In the genomic region with DNA sequence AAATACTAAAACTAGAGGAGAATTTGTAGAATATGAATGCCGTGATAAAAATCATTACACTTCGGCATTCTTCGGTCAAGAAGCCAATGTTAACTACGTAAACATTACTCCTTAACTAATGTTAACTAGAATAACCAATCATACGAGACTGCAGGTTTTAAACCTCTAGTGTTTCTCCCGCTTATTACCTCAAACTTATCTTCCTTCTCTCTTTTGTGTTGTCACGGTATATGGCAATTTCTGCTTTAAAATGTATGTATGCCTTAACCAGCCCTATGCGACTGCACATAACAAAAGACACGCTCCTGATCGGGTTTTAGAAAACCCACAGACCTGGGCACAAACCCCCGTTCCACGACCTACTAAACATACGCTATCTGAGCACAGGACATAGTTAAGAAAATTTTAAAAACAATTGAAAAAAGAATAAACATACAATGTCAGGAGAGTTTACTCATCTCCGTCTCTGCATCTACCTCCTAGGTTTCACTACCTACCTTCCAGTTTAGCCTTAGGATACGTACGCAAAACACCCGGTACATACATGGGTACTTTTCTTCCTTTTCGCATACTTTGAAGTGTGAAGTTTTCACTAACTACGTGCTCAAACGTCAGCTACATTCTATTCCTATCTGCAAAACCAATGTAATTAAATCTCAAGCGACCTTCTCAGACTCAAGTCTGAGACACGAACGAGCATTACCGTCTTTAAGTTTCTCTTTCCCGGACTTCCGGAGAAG, we compare ENCODE assay signal across 8 cellular contexts. TPM values are rescaled to one million over a fixed set of nuclear protein-coding genes. Genes with fewer than 3 reads are reported as not detected.
DNase-seq lines count a peak whose midpoint lies in the region; ATAC-seq and TF ChIP-seq lines count a peak whose summit lies in the region.

No MANE protein-coding gene starts in this region.

- H3K36me3 ChIP-seq in NT2/D1 (ENCODE audit: insufficient read depth, insufficient read length, low read length) (peaks cover 33% of the 10 kb centered on the region), mucosa of stomach (ENCODE audit: control insufficient read depth, insufficient read depth, low read length) (peaks cover 3% of the 10 kb centered on the region)

- ATAC-seq in stimulated activated naive CD8-positive, alpha-beta T cell treated with anti-CD3 and anti-CD28 coated beads, Interleukin-15, Interleukin-2, amounts not matched to agents 100 U/mL and 50 U/mL, for 24 hours: no peak
- no peak for ATAC-seq in HG02884 (IDR thresholded peaks at IDR 0.05; ENCODE audit: unreplicated experiment)

- H3K27me3 ChIP-seq in NT2/D1 (ENCODE audit: insufficient read depth, insufficient read length) (no peaks in the 10 kb centered on the region), mucosa of stomach (ENCODE audit: control insufficient read depth, insufficient read depth, low read length) (no peaks in the 10 kb centered on the region)

- H3K9me3 ChIP-seq in NT2/D1 (ENCODE audit: insufficient read depth, low read length) (no peaks in the 10 kb centered on the region), mucosa of stomach (ENCODE audit: control insufficient read depth, low read length) (no peaks in the 10 kb centered on the region)

- H3K4me1 ChIP-seq in NT2/D1 (ENCODE audit: insufficient read depth, insufficient read length) (no peaks in the 10 kb centered on the region), mucosa of stomach (ENCODE audit: control insufficient read depth, insufficient read depth, low read length) (peaks cover 37% of the 10 kb centered on the region)

- no peak for DNase-seq in stimulated activated naive CD8-positive, alpha-beta T cell treated with anti-CD3 and anti-CD28 coated beads, Interleukin-15, Interleukin-2, amounts not matched to agents 100 U/mL and 50 U/mL, for 24 hours
- DNase-seq in NT2/D1 (ENCODE audit: low read depth, low spot score) (no peak), chondrocyte (ENCODE audit: low spot score) (no peak), mesenteric fat pad (ENCODE audit: low spot score) (no peak), NCI-H446 (lab: John Stamatoyannopoulos, UW) (no peak)

- H3K9ac ChIP-seq in NT2/D1 (ENCODE audit: insufficient read length, low read depth) (peak overlapping the region; percentile 98), mucosa of stomach (ENCODE audit: low read length) (peak overlapping the region; percentile 99)

- H3K4me1 Mint-ChIP-seq in stimulated activated naive CD8-positive, alpha-beta T cell treated with anti-CD3 and anti-CD28 coated beads, Interleukin-15, Interleukin-2, amounts not matched to agents 100 ng/mL and 50 ng/mL, for 24 hours (ENCODE audit: low read depth): peaks cover 64% of the 10 kb centered on the region
- H3K4me1 Mint-ChIP-seq in chondrocyte (ENCODE audit: low read depth): peaks cover 33% of the 10 kb centered on the region

- H3K9me3 Mint-ChIP-seq in stimulated activated naive CD8-positive, alpha-beta T cell treated with anti-CD3 and anti-CD28 coated beads, Interleukin-15, Interleukin-2, amounts not matched to agents 100 ng/mL and 50 ng/mL, for 24 hours: no peaks in the 10 kb centered on the region
- H3K9me3 Mint-ChIP-seq in chondrocyte (ENCODE audit: low read depth): no peaks in the 10 kb centered on the region

- peak overlapping the region; percentile 99 for H3K4me3 Mint-ChIP-seq in stimulated activated naive CD8-positive, alpha-beta T cell treated with anti-CD3 and anti-CD28 coated beads, Interleukin-15, Interleukin-2, amounts not matched to agents 100 ng/mL and 50 ng/mL, for 24 hours
- peak overlapping the region; percentile 93 for H3K4me3 Mint-ChIP-seq in chondrocyte (ENCODE audit: unreplicated experiment)

- H3K27ac Mint-ChIP-seq in stimulated activated naive CD8-positive, alpha-beta T cell treated with anti-CD3 and anti-CD28 coated beads, Interleukin-15, Interleukin-2, amounts not matched to agents 100 ng/mL and 50 ng/mL, for 24 hours: peak overlapping the region; percentile 98
- peak overlapping the region; percentile 91 for H3K27ac Mint-ChIP-seq in chondrocyte (ENCODE audit: unreplicated experiment)

- no peaks in the 10 kb centered on the region for H3K27me3 Mint-ChIP-seq in stimulated activated naive CD8-positive, alpha-beta T cell treated with anti-CD3 and anti-CD28 coated beads, Interleukin-15, Interleukin-2, amounts not matched to agents 100 ng/mL and 50 ng/mL, for 24 hours
- H3K27me3 Mint-ChIP-seq in chondrocyte (ENCODE audit: low read depth): no peaks in the 10 kb centered on the region

- peaks cover 45% of the 10 kb centered on the region for H3K36me3 Mint-ChIP-seq in stimulated activated naive CD8-positive, alpha-beta T cell treated with anti-CD3 and anti-CD28 coated beads, Interleukin-15, Interleukin-2, amounts not matched to agents 100 ng/mL and 50 ng/mL, for 24 hours (ENCODE audit: low read depth)
- peaks cover 15% of the 10 kb centered on the region for H3K36me3 Mint-ChIP-seq in chondrocyte (ENCODE audit: low read depth)

- peak overlapping the region; percentile 90 for H3K4me3 ChIP-seq in NT2/D1 (ENCODE audit: insufficient read length, low read depth)
- H3K4me3 ChIP-seq in mucosa of stomach (ENCODE audit: low read length): peak overlapping the region; percentile 79

- no peak for TF ChIP-seq CTCF in chondrocyte (IDR thresholded peaks at IDR 0.05)

RNA-seq across cellular contexts. Expression of gene CD164, which starts 1.1 kb away (rescaled TPM):
- 240 to 273 TPM (median 259 TPM) in 3 replicates for total RNA-seq in chondrocyte
- 323 TPM for total RNA-seq in mesenteric fat pad

RNA-seq across cellular contexts. Expression of gene PPIL6, which starts 59.3 kb away (rescaled TPM):
- total RNA-seq in chondrocyte: 2.2 to 2.7 TPM (median 2.5 TPM) in 3 replicates
- 2.3 TPM for total RNA-seq in mesenteric fat pad

RNA-seq across cellular contexts. Expression of gene SMPD2, which starts 59.3 kb away (rescaled TPM):
- total RNA-seq in chondrocyte (5.3 to 7.4 TPM (median 5.6 TPM) in 3 replicates), mesenteric fat pad (9.4 TPM)
